Comparison of ENCODE assay signal across 18 cellular contexts in the genomic region with DNA sequence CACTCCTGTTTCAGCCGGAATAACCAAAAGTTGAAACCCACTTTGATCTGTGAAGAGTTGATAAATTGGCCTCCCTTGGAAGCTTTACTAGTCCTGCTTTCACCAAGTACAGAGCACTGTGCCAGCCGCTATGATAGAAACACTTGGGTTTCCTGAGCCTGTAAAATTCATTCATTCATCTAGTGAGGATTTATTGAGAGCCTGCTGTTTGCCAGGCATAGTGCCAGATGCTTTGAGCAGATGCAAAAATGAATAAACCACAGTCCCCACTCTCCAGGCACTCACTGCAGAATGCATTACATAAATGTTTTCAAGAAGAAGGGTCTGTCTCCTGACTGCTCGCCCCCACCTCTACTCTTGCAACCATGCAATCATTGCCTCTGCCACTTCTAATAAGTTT. TPM values are rescaled to one million over a fixed set of nuclear protein-coding genes. Genes with fewer than 3 reads are reported as not detected.
DNase-seq lines count a peak whose midpoint lies in the region; ATAC-seq and TF ChIP-seq lines count a peak whose summit lies in the region.
"Had no signal": no experiment of that assay in that cellular context is flagged by ENCODE, and none has a peak within 500 bp of the region (broad histone marks: within the 10 kb centered on the region; RNA-seq: fewer than 3 reads in every experiment).

No MANE protein-coding gene starts in this region.

- H3K27me3 Mint-ChIP-seq in Calu3 (ENCODE audit: unreplicated experiment) = no peaks in the 10 kb centered on the region
- H3K27me3 Mint-ChIP-seq: CD4-positive, alpha-beta T cell had no signal

- H3K27ac Mint-ChIP-seq in Calu3 (ENCODE audit: unreplicated experiment) = no peak overlapping the region
- H3K27ac Mint-ChIP-seq: CD4-positive, alpha-beta T cell had no signal

- peaks cover 19% of the 10 kb centered on the region for H3K36me3 Mint-ChIP-seq in Calu3 (ENCODE audit: insufficient read depth, unreplicated experiment)

- H3K27ac ChIP-seq in heart right ventricle (peak overlapping the region in 9 of 10 donors; percentile 3 to 54 (median 28)), transverse colon (peak overlapping the region in 3 of 4 donors; percentile 55 to 60 (median 55))
- H3K27ac ChIP-seq: A549 had no signal

- WGBS in heart right ventricle, 2 donors = 53 to 55% methylated on average over 3 of the region's 3 CpGs
- 43 to 80% methylated on average over 1 to 3 of the region's 3 CpGs for WGBS in transverse colon (ENCODE audit: low coverage in 1 of 2), 2 donors

- H3K9me3 ChIP-seq in heart right ventricle (no peaks in the 10 kb centered on the region), transverse colon (no peaks in the 10 kb centered on the region)
- H3K9me3 ChIP-seq: A549 had no signal

- H3K4me1 ChIP-seq in heart right ventricle (peaks cover 3 to 58% (median 42%) of the 10 kb centered on the region in 9 donors), transverse colon (peaks cover 0 to 13% (median 7%) of the 10 kb centered on the region in 4 donors)
- H3K4me1 ChIP-seq: A549 had no signal

- no peak for TF ChIP-seq POLR2A in transverse colon (IDR thresholded peaks at IDR 0.05)

- no TSS peak for BruUV-seq in Calu3 (replicated peaks; lab: Mats Ljungman, UMichigan)

- ATAC-seq in heart right ventricle (no peak), left ventricle myocardium superior (no peak), HG03378 (IDR thresholded peaks at IDR 0.05; ENCODE audit: unreplicated experiment) (no peak)
- ATAC-seq: A549 had no signal

- in situ Hi-C loops in astrocyte of the cerebellum (cut with HindIII; ENCODE audit: low sequenced_read_pairs) (no loop called here), transverse colon (cut with MboI; ENCODE audit: low pct_ligation_motif_present in 1 of 4, low pct_unique_long_range_greater_than_20kb in 1 of 4, low sequenced_read_pairs in 3 of 4) (no loop called here)

- H3K27me3 ChIP-seq in heart right ventricle (no peaks in the 10 kb centered on the region), transverse colon (no peaks in the 10 kb centered on the region)

- H3K4me3 Mint-ChIP-seq in Calu3 (ENCODE audit: low read depth, unreplicated experiment) = no peak overlapping the region
- H3K4me3 Mint-ChIP-seq: CD4-positive, alpha-beta T cell had no signal

- H3K4me3 ChIP-seq in heart right ventricle = no peak overlapping the region
- H3K4me3 ChIP-seq in astrocyte of the cerebellum (ENCODE audit: low read depth, low read length) = no peak overlapping the region
- no peak overlapping the region for H3K4me3 ChIP-seq in transverse colon
- H3K4me3 ChIP-seq: A549 had no signal

- TF ChIP-seq CTCF in heart right ventricle (IDR thresholded peaks at IDR 0.05) (no peak), astrocyte of the cerebellum (IDR thresholded peaks at IDR 0.05; ENCODE audit: low read depth, low read length, missing control alignments) (no peak), transverse colon (IDR thresholded peaks at IDR 0.05) (no peak), Calu3 (IDR thresholded peaks at IDR 0.05; ENCODE audit: unreplicated experiment) (no peak)

- intact Hi-C loops in heart right ventricle (cut with DNase I) (no loop called here), left ventricle myocardium superior (cut with micrococcal nuclease) (no loop called here), transverse colon (cut with DNase I; ENCODE audit: low total_unique reads) (no loop called here), Calu3 (cut with micrococcal nuclease; ENCODE audit: unreplicated experiment) (no loop called here)

- CTCF ChIA-PET in Calu3 (lab: Charles Lee) = interaction anchor here (0.5 kb wide), 2 partner anchors 15 to 130 kb away, joined by 4 to 6 read pairs; no protein-coding TSS in a partner anchor

- H3K4me1 Mint-ChIP-seq in Calu3 (ENCODE audit: low read depth, unreplicated experiment) = no peaks in the 10 kb centered on the region

- H3K36me3 ChIP-seq in heart right ventricle (peaks cover 0 to 89% (median 17%) of the 10 kb centered on the region in 9 donors), transverse colon (peaks cover 0 to 26% (median 6%) of the 10 kb centered on the region in 4 donors)

- TF ChIP-seq EP300 in transverse colon (IDR thresholded peaks at IDR 0.05; ENCODE audit: low read depth) = no peak

- no peaks in the 10 kb centered on the region for H3K9me3 Mint-ChIP-seq in Calu3 (ENCODE audit: low read depth, unreplicated experiment)
- H3K9me3 Mint-ChIP-seq: CD4-positive, alpha-beta T cell had no signal

- DNase-seq in heart right ventricle (no peak), left ventricle myocardium superior (no peak), astrocyte of the cerebellum (ENCODE audit: low read depth) (peak; percentile 81), medulla oblongata (ENCODE audit: extremely low spot score) (peak; percentile 27), transverse colon (no peak), Calu3 (no peak), mesenteric fat pad (ENCODE audit: low spot score) (no peak)
- DNase-seq: activated CD4-positive, CD25-positive, alpha-beta regulatory T cell treated with anti-CD3 and anti-CD28 coated beads, Interleukin-2, amount 50 U/mL, for 72 hours; activated effector memory CD4-positive, alpha-beta T cell treated with anti-CD3 and anti-CD28 coated beads, Interleukin-2, amount 50 U/mL, for 16 hours; CD4-positive, alpha-beta T cell; EL; KG1; NCI-H1436; NCI-H510A; SHP77; small intestine had no signal

RNA-seq across cellular contexts. Expression of a gene that starts 25.3 kb away (rescaled TPM):
- 1 to 10 TPM in 1 of 10 donors, under 1 TPM in 7, not detected in 2; 0.20 to 1.1 (median 0.41) TPM for total RNA-seq in heart right ventricle
- polyA plus RNA-seq in heart right ventricle = under 1 TPM; 0.29 to 0.64 TPM
- not detected for total RNA-seq in left ventricle myocardium superior
- 1 to 10 TPM in 2 of 4 donors, under 1 TPM in 1, not detected in 1; 0.41 to 1.4 (median 1.1) TPM for total RNA-seq in transverse colon
- 0.99 and 1.5 TPM in 2 replicates for total RNA-seq in Calu3 (2022)
- total RNA-seq in mesenteric fat pad = 0.51 TPM

RNA-seq across cellular contexts. Expression of a gene that starts 25.7 kb away (rescaled TPM):
- total RNA-seq in heart right ventricle (1 to 10 TPM; 5.4 to 8.1 (median 6.6) TPM), left ventricle myocardium superior (6.3 TPM), transverse colon (10 to 100 TPM in 3 of 4 donors, 1 to 10 TPM in 1; 9.0 to 15.7 (median 12.6) TPM), Calu3 (2022) (14.6 and 14.8 TPM in 2 replicates), mesenteric fat pad (8.7 TPM)
- 1 to 10 TPM; 5.0 to 5.8 TPM for polyA plus RNA-seq in heart right ventricle

Comparison
In these comparisons a context has a peak if more than half of its experiments do, and no peak if none do; other contexts are left out.
1. DNase-seq: peak in astrocyte of the cerebellum (single experiment) and medulla oblongata (single experiment); none in heart right ventricle (0 of 2), left ventricle myocardium superior (single experiment), transverse colon (single experiment), Calu3 (single experiment) and mesenteric fat pad (single experiment).